In genomic region chr12:71867131-71867530, GRCh38 we compare ENCODE assay signal across 20 cellular contexts. TPM values are rescaled to one million over a fixed set of nuclear protein-coding genes. Genes with fewer than 3 reads are reported as not detected.
DNase-seq lines count a peak whose midpoint lies in the region; ATAC-seq and TF ChIP-seq lines count a peak whose summit lies in the region.
"Had no signal": no experiment of that assay in that cellular context is flagged by ENCODE, and none has a peak within 500 bp of the region (broad histone marks: within the 10 kb centered on the region; RNA-seq: fewer than 3 reads in every experiment).

No MANE protein-coding gene starts in this region.

- TF ChIP-seq CTCF in A673 (conservative IDR thresholded peaks at IDR 0.05; ENCODE audit: low read depth, low read length) (no peak), chondrocyte (IDR thresholded peaks at IDR 0.05) (no peak)

- H3K36me3 ChIP-seq in A673 (ENCODE audit: insufficient read depth, low read length, poor library complexity, severe bottlenecking) (peaks cover 9% of the 10 kb centered on the region), Karpas-422 (ENCODE audit: insufficient read depth, low read length) (peaks cover 11% of the 10 kb centered on the region)
- H3K36me3 ChIP-seq: BE2C had no signal

- H3K9me2 ChIP-seq in Karpas-422 (replicated peaks; ENCODE audit: insufficient read depth, low read length): no peaks in the 10 kb centered on the region

- H3K27me3 Mint-ChIP-seq in chondrocyte (ENCODE audit: low read depth) (no peaks in the 10 kb centered on the region), memory B cell (no peaks in the 10 kb centered on the region)
- H3K27me3 Mint-ChIP-seq: CD4-positive, alpha-beta memory T cell had no signal

- BruUV-seq in A673 (replicated peaks; lab: Mats Ljungman, UMichigan): no TSS peak

- H3K27ac Mint-ChIP-seq in chondrocyte (ENCODE audit: unreplicated experiment): peak overlapping the region; percentile 6
- H3K27ac Mint-ChIP-seq in memory B cell: peak overlapping the region; percentile 7

- H3K4me3 ChIP-seq in A673 (ENCODE audit: low read depth, low read length, poor library complexity, severe bottlenecking) (no peak overlapping the region), Karpas-422 (ENCODE audit: low read length) (no peak overlapping the region)

- CTCF ChIA-PET in A673 (lab: Charles Lee): interaction anchor here (1.2 kb wide), 1 partner anchor 31 kb away, joined by 3 read pairs; no protein-coding TSS in a partner anchor

- H3K4me2 ChIP-seq in Karpas-422 (ENCODE audit: low read depth, low read length, poor library complexity, severe bottlenecking): no peak overlapping the region

- peak overlapping the region; percentile 69 for H3K27ac ChIP-seq in A673 (ENCODE audit: low read depth, low read length, poor library complexity, severe bottlenecking)
- peak overlapping the region; percentile 48; the same call in 1 of the 2 replicates for H3K27ac ChIP-seq in Karpas-422 (ENCODE audit: low read length)

- H3K9ac ChIP-seq in Karpas-422 (ENCODE audit: low read length): no peak overlapping the region

- peaks cover 100% of the 10 kb centered on the region for H3K79me2 ChIP-seq in Karpas-422 (ENCODE audit: low read length)

- no peak for DNase-seq in A673 (ENCODE audit: low spot score)
- DNase-seq in Karpas-422: no peak
- no peak for DNase-seq in chondrocyte (ENCODE audit: low spot score)
- DNase-seq in memory B cell (ENCODE audit: low spot score in 2 of 2): no peak
- no peak for DNase-seq in amygdala (lab: John Stamatoyannopoulos, UW)
- DNase-seq in NCI-H526 (lab: John Stamatoyannopoulos, UW): no peak
- no peak for DNase-seq in NCI-H526 treated with DMSO at 0.1 percent for 48 hours (lab: John Stamatoyannopoulos, UW)
- DNase-seq: 8988T; BE2C; C1 segment of cervical spinal cord; CD4-positive, alpha-beta memory T cell; DMS153; DMS79; GDM1; GOT3; H7; HFFc6; IMR-90 had no signal

- ATAC-seq in memory B cell (ENCODE audit: low read depth) (no peak), GM21737 (IDR thresholded peaks at IDR 0.05; ENCODE audit: unreplicated experiment) (no peak)
- ATAC-seq: HCT116 had no signal

- H3K36me3 Mint-ChIP-seq in chondrocyte (ENCODE audit: low read depth): peaks cover 8% of the 10 kb centered on the region
- H3K36me3 Mint-ChIP-seq in memory B cell: peaks cover 14% of the 10 kb centered on the region

- POLR2A ChIA-PET in A673 (lab: Charles Lee; ENCODE audit: low non-redundant PET): no interaction called here

- no peaks in the 10 kb centered on the region for H3K27me3 ChIP-seq in A673 (replicated peaks; ENCODE audit: insufficient read depth, low read depth, low read length, poor library complexity)
- no peaks in the 10 kb centered on the region for H3K27me3 ChIP-seq in Karpas-422 (ENCODE audit: low read length)
- H3K27me3 ChIP-seq: BE2C had no signal

- no peak overlapping the region for H3K4me3 Mint-ChIP-seq in chondrocyte (ENCODE audit: unreplicated experiment)
- no peak overlapping the region for H3K4me3 Mint-ChIP-seq in memory B cell
- H3K4me3 Mint-ChIP-seq: HFFc6 had no signal

- intact Hi-C loops in A673 (cut with micrococcal nuclease; ENCODE audit: unreplicated experiment): no loop called here

- no peaks in the 10 kb centered on the region for H4K20me1 ChIP-seq in Karpas-422 (ENCODE audit: insufficient read depth, low read depth, low read length)

- H3K4me1 ChIP-seq in A673 (ENCODE audit: insufficient read depth, low read length, poor library complexity, severe bottlenecking) (peaks cover 66% of the 10 kb centered on the region), Karpas-422 (ENCODE audit: low read length) (peaks cover 62% of the 10 kb centered on the region)

- H2AFZ ChIP-seq in Karpas-422 (ENCODE audit: low read length): no peak overlapping the region

- H3K9me3 Mint-ChIP-seq in chondrocyte (ENCODE audit: low read depth) (peaks cover 14% of the 10 kb centered on the region), memory B cell (peaks cover 3% of the 10 kb centered on the region)

- peaks cover 42% of the 10 kb centered on the region for H3K4me1 Mint-ChIP-seq in chondrocyte (ENCODE audit: low read depth)
- H3K4me1 Mint-ChIP-seq in memory B cell: peaks cover 40% of the 10 kb centered on the region

- peaks cover 13% of the 10 kb centered on the region for H3K9me3 ChIP-seq in A673 (ENCODE audit: low read depth, low read length, poor library complexity, severe bottlenecking)
- no peaks in the 10 kb centered on the region for H3K9me3 ChIP-seq in Karpas-422 (ENCODE audit: low read length)
- H3K9me3 ChIP-seq: BE2C had no signal

RNA-seq across cellular contexts. Expression of gene TBC1D15, which starts 27.6 kb away (rescaled TPM):
- total RNA-seq in A673 (2021) (138 and 160 TPM in 2 replicates), chondrocyte (31.3 to 40.2 TPM (median 36.1 TPM) in 3 replicates)
- total RNA-seq in Karpas-422 (2014; rRNA removed; shearing (Covaris generic); ENCODE audit: low replicate concordance): 16.8 and 29.8 TPM in 2 replicates
